20 cellular contexts compared by ENCODE assay signal in the genomic region with DNA sequence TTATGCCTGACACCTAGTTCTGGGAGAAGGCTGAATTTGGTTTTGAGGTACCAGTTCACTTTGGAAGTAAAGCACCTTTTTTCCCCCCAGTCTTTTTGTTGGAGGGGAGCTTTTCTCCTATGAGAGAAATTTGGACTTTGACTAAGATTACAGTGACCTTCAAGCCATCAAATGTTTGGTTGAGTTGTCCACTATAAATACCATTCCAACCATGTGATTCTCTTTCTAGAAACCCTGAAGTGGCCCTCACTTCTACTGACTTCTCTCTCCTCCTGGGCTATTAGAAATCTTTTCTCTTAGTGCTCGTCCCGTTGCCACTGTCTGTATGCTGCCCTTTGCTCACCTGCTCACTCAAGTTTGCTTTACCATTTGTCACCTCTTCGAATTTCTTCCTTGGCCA.
DNase-seq lines count a peak whose midpoint lies in the region; ATAC-seq and TF ChIP-seq lines count a peak whose summit lies in the region.
"Had no signal": no experiment of that assay in that cellular context is flagged by ENCODE, and none has a peak within 500 bp of the region (broad histone marks: within the 10 kb centered on the region; RNA-seq: fewer than 3 reads in every experiment).

No MANE protein-coding gene starts in this region.

- H3K4me3 Mint-ChIP-seq in glutamatergic neuron (ENCODE audit: unreplicated experiment) (peak overlapping the region; percentile 18), progenitor cell of endocrine pancreas (ENCODE audit: low read depth) (no peak overlapping the region)
- H3K4me3 Mint-ChIP-seq: CD8-positive, alpha-beta memory T cell; GM23338 had no signal

- H3K27ac ChIP-seq in right cardiac atrium (ENCODE audit: low read length) = no peak overlapping the region
- no peak overlapping the region for H3K27ac ChIP-seq in lower lobe of right lung
- H3K27ac ChIP-seq: C4-2B, SJCRH30 had no signal

- ATAC-seq in Right ventricle myocardium superior (ENCODE audit: poor library complexity) (peak; percentile 30), right cardiac atrium (no peak), lower lobe of right lung (no peak), HG02852 (IDR thresholded peaks at IDR 0.05; ENCODE audit: unreplicated experiment) (no peak)
- ATAC-seq: GM23338, HCT116, Panc1 had no signal

- H3K9me3 Mint-ChIP-seq in glutamatergic neuron (ENCODE audit: unreplicated experiment) = peaks cover 10% of the 10 kb centered on the region
- H3K9me3 Mint-ChIP-seq in progenitor cell of endocrine pancreas (ENCODE audit: low read depth) = no peaks in the 10 kb centered on the region
- H3K9me3 Mint-ChIP-seq: CD8-positive, alpha-beta memory T cell; GM23338 had no signal

- H3K36me3 Mint-ChIP-seq in glutamatergic neuron (ENCODE audit: unreplicated experiment) (no peaks in the 10 kb centered on the region), progenitor cell of endocrine pancreas (ENCODE audit: insufficient read depth) (no peaks in the 10 kb centered on the region)
- H3K36me3 Mint-ChIP-seq: CD8-positive, alpha-beta memory T cell had no signal

- H3K27ac Mint-ChIP-seq in glutamatergic neuron (ENCODE audit: unreplicated experiment) (no peak overlapping the region), progenitor cell of endocrine pancreas (peak overlapping the region; percentile 9)
- H3K27ac Mint-ChIP-seq: CD8-positive, alpha-beta memory T cell; GM23338 had no signal

- H3K36me3 ChIP-seq in lower lobe of right lung = no peaks in the 10 kb centered on the region
- H3K36me3 ChIP-seq: SJCRH30 had no signal

- WGBS in right cardiac atrium = 70% methylated on average over 3 of the region's 3 CpGs

- H3K27me3 Mint-ChIP-seq in glutamatergic neuron (ENCODE audit: unreplicated experiment) = peaks cover 2% of the 10 kb centered on the region
- no peaks in the 10 kb centered on the region for H3K27me3 Mint-ChIP-seq in progenitor cell of endocrine pancreas

- intact Hi-C loops in Right ventricle myocardium superior (cut with DNase I) (no loop called here), right cardiac atrium (cut with DNase I) (no loop called here), lower lobe of right lung (cut with DNase I) (no loop called here)

- H3K4me1 ChIP-seq in right cardiac atrium (ENCODE audit: control insufficient read depth, insufficient read depth, low read length) (peaks cover 10% of the 10 kb centered on the region), lower lobe of right lung (peaks cover 15% of the 10 kb centered on the region)
- H3K4me1 ChIP-seq: SJCRH30 had no signal

- H3K9me3 ChIP-seq in right cardiac atrium (ENCODE audit: control insufficient read depth, low read length) (no peaks in the 10 kb centered on the region), lower lobe of right lung (no peaks in the 10 kb centered on the region)
- H3K9me3 ChIP-seq: SJCRH30 had no signal

- H3K4me3 ChIP-seq in right cardiac atrium (ENCODE audit: low read length) (no peak overlapping the region), lower lobe of right lung (no peak overlapping the region)
- H3K4me3 ChIP-seq: GM23338, SJCRH30 had no signal

- no peaks in the 10 kb centered on the region for H3K27me3 ChIP-seq in right cardiac atrium (ENCODE audit: control insufficient read depth, insufficient read depth)
- H3K27me3 ChIP-seq in lower lobe of right lung (ENCODE audit: low read depth) = no peaks in the 10 kb centered on the region
- H3K27me3 ChIP-seq: SJCRH30 had no signal

- TF ChIP-seq CTCF in glutamatergic neuron (IDR thresholded peaks at IDR 0.05; ENCODE audit: partially characterized antibody, unreplicated experiment) (no peak), progenitor cell of endocrine pancreas (IDR thresholded peaks at IDR 0.05; ENCODE audit: unreplicated experiment) (no peak), lower lobe of right lung (IDR thresholded peaks at IDR 0.05) (no peak)

- peaks cover 38% of the 10 kb centered on the region for H3K4me1 Mint-ChIP-seq in glutamatergic neuron (ENCODE audit: low read depth, unreplicated experiment)
- H3K4me1 Mint-ChIP-seq in progenitor cell of endocrine pancreas (ENCODE audit: low read depth) = peaks cover 39% of the 10 kb centered on the region
- H3K4me1 Mint-ChIP-seq: CD8-positive, alpha-beta memory T cell had no signal

- DNase-seq in Right ventricle myocardium superior (no peak), right cardiac atrium (no peak), glutamatergic neuron (no peak), progenitor cell of endocrine pancreas (ENCODE audit: low spot score, unreplicated experiment) (no peak), NCI-H1436 treated with DMSO at 0.1 percent for 48 hours (lab: John Stamatoyannopoulos, UW) (no peak), lower lobe of right lung (no peak)
- DNase-seq: CD8-positive, alpha-beta memory T cell; GDM1; KG1; NCI-H1105; NCI-H2029 treated with DMSO at 0.1 percent for 48 hours; NCI-H226; NCI-H510A treated with DMSO at 0.1 percent for 48 hours; NCI-H774; SJCRH30 had no signal
